Comparison of ENCODE assay signal across 2 cellular contexts in genomic region chr3:104392327-104392726, GRCh38.
TF ChIP-seq lines count a peak whose summit lies in the region.

No MANE protein-coding gene starts in this region.

TF ChIP-seq in HEK293T, 16 proteins besides CTCF, POLR2A, EP300 and RAD21:
- TF ChIP-seq, protein P1, sequence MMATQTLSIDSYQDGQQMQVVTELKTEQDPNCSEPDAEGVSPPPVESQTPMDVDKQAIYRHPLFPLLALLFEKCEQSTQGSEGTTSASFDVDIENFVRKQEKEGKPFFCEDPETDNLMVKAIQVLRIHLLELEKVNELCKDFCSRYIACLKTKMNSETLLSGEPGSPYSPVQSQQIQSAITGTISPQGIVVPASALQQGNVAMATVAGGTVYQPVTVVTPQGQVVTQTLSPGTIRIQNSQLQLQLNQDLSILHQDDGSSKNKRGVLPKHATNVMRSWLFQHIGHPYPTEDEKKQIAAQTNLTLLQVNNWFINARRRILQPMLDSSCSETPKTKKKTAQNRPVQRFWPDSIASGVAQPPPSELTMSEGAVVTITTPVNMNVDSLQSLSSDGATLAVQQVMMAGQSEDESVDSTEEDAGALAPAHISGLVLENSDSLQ (IDR thresholded peaks at IDR 0.05), result peak; percentile 39; the same call in 1 of the 2 replicates
- no peak for TF ChIP-seq BHLHE40 (IDR thresholded peaks at IDR 0.05; ENCODE audit: borderline replicate concordance)

TF ChIP-seq in H1, 55 proteins besides CTCF, POLR2A, EP300 and RAD21:
- TF ChIP-seq GTF2F1 (IDR thresholded peaks at IDR 0.05; ENCODE audit: borderline replicate concordance, low read depth, low read length) (no peak), TBP (IDR thresholded peaks at IDR 0.05; ENCODE audit: low read depth, low read length) (no peak), TAF1 (IDR thresholded peaks at IDR 0.05; ENCODE audit: low read depth, low read length) (no peak)
TF ChIP-seq in H1: peak in this region for 0.
